Comparison of ENCODE assay signal across 8 cellular contexts in genomic region chr6:29926795-29927427, GRCh38. TPM values are rescaled to one million over a fixed set of nuclear protein-coding genes. Genes with fewer than 3 reads are reported as not detected.
A peak's percentile ranks its signal among the peaks of the same experiment; 100 is the strongest.
DNase-seq lines count a peak whose midpoint lies in the region; ATAC-seq, FAIRE-seq and TF ChIP-seq lines count a peak whose summit lies in the region.

No MANE protein-coding gene starts in this region.

- FAIRE-seq in urothelium cell line (lab: Jason Lieb, UNC): no peak

- peak overlapping the region; percentile 70 for H3K9ac ChIP-seq in NT2/D1 (ENCODE audit: insufficient read length, low read depth)
- H3K9ac ChIP-seq in parathyroid adenoma: peak overlapping the region; percentile 53

- WGBS in thyroid gland, 2 donors: 11 to 18% methylated on average over 12 to 41 of the region's 54 CpGs

- no peaks in the 10 kb centered on the region for H3K36me3 ChIP-seq in NT2/D1 (ENCODE audit: insufficient read depth, insufficient read length, low read length)
- no peaks in the 10 kb centered on the region for H3K36me3 ChIP-seq in parathyroid adenoma (ENCODE audit: control insufficient read depth, insufficient read depth, low read length)
- no peaks in the 10 kb centered on the region for H3K36me3 ChIP-seq in thyroid gland

- TF ChIP-seq CTCF in fibroblast of pulmonary artery (IDR thresholded peaks at IDR 0.05; ENCODE audit: low read length, missing control alignments): no peak
- TF ChIP-seq CTCF in parathyroid adenoma (IDR thresholded peaks at IDR 0.05): no peak
- TF ChIP-seq CTCF in thyroid gland (IDR thresholded peaks at IDR 0.05): no peak

- no peak for TF ChIP-seq POLR2A in thyroid gland (IDR thresholded peaks at IDR 0.05)

- H3K4me3 ChIP-seq in NT2/D1 (ENCODE audit: insufficient read length, low read depth) (peak overlapping the region; percentile 60), fibroblast of pulmonary artery (replicated peaks; ENCODE audit: low read depth, low read length) (peak overlapping the region; percentile 62), parathyroid adenoma (ENCODE audit: low read depth, low read length) (peak overlapping the region; percentile 65), thyroid gland (replicated peaks in 1 of 3) (peak overlapping the region in 2 of 3 donors; percentile 54 to 59)

- peak; percentile 69 for ATAC-seq in HG02623 (IDR thresholded peaks at IDR 0.05; ENCODE audit: unreplicated experiment)

- peak overlapping the region; percentile 96 for H2AFZ ChIP-seq in parathyroid adenoma

- H3K9me3 ChIP-seq in NT2/D1 (ENCODE audit: insufficient read depth, low read length) (no peaks in the 10 kb centered on the region), parathyroid adenoma (ENCODE audit: control insufficient read depth, low read length) (no peaks in the 10 kb centered on the region), thyroid gland (no peaks in the 10 kb centered on the region)

- peaks cover 5% of the 10 kb centered on the region for H3K27me3 ChIP-seq in NT2/D1 (ENCODE audit: insufficient read depth, insufficient read length)
- no peaks in the 10 kb centered on the region for H3K27me3 ChIP-seq in parathyroid adenoma (ENCODE audit: control insufficient read depth, insufficient read depth, low read length)
- H3K27me3 ChIP-seq in thyroid gland: no peaks in the 10 kb centered on the region

- H3K79me2 ChIP-seq in parathyroid adenoma: no peaks in the 10 kb centered on the region

- DNase-seq in DMS79 (lab: John Stamatoyannopoulos, UW) (peak; percentile 43), NT2/D1 (ENCODE audit: low read depth, low spot score) (no peak), fibroblast of pulmonary artery (ENCODE audit: low read depth) (peak; percentile 50), thyroid gland (peak; percentile 44 to 47), urothelium cell line (ENCODE audit: low spot score) (no peak)
- peak; percentile 61 to 71 for DNase-seq in activated T-helper 1 cell treated with anti-CD3 and anti-CD28 coated beads, Interleukin-2, amount 50 U/mL, for 16 hours (ENCODE audit: low read depth in 1 of 2, low spot score in 1 of 2)

- intact Hi-C loops in thyroid gland (cut with DNase I): no loop called here

- peak overlapping the region; percentile 85 for H3K4me2 ChIP-seq in parathyroid adenoma (ENCODE audit: low read length)

- H3K27ac ChIP-seq in parathyroid adenoma (peak overlapping the region; percentile 72), thyroid gland (peak overlapping the region in 2 of 3 donors; percentile 74 to 92)

- H3K4me1 ChIP-seq in NT2/D1 (ENCODE audit: insufficient read depth, insufficient read length): no peaks in the 10 kb centered on the region
- no peaks in the 10 kb centered on the region for H3K4me1 ChIP-seq in parathyroid adenoma
- peaks cover 0 to 4% of the 10 kb centered on the region in 2 donors for H3K4me1 ChIP-seq in thyroid gland

RNA-seq across cellular contexts. Expression of gene HLA-A, which starts 15.4 kb away (rescaled TPM):
- 100 to 1,000 TPM; 398 to 842 (median 578) TPM for total RNA-seq in thyroid gland

Comparison
In these comparisons a context has a peak if more than half of its experiments do, and no peak if none do; other contexts are left out.
1. DNase-seq: peak in DMS79 (single experiment), activated T-helper 1 cell treated with anti-CD3 and anti-CD28 coated beads, Interleukin-2, amount 50 U/mL, for 16 hours (2 of 2), fibroblast of pulmonary artery (single experiment) and thyroid gland (2 of 2); none in NT2/D1 (single experiment) and urothelium cell line (single experiment).
2. Peak in every context shown above with its lines, with median percentiles within 50 percentile points of each other: H3K4me3 ChIP-seq.